Comparison of ENCODE assay signal across 8 cellular contexts in the genomic region with DNA sequence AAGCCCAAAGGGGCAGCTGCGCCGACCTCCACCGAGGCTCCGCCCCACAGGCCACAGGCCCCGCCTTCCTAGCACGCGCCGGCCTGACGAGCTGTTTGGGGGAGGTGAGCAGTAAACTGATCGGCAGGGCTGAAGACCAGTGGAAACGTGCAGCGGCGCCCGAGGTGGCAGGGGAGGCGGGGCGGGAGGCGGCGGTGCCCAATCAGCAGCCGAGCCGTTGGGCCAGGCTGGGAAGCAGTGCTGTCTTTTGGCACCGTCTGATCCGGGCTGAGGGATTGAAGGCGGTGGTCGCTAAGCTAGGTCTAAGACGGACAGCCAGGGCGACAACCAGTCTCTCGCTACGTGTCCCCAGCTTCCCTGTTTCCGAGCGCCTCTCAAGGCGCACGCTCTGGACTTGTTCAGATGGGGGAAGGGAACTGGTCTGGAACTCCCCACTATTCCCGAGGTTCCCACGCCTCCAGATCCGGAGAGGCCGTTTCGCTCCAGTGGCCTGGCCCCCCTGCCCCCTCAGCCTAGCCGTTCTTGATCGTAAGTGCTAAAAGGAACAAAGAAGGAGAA. TPM values are rescaled to one million over a fixed set of nuclear protein-coding genes. Genes with fewer than 3 reads are reported as not detected.
DNase-seq lines count a peak whose midpoint lies in the region; ATAC-seq lines count a peak whose summit lies in the region.

A gene with protein sequence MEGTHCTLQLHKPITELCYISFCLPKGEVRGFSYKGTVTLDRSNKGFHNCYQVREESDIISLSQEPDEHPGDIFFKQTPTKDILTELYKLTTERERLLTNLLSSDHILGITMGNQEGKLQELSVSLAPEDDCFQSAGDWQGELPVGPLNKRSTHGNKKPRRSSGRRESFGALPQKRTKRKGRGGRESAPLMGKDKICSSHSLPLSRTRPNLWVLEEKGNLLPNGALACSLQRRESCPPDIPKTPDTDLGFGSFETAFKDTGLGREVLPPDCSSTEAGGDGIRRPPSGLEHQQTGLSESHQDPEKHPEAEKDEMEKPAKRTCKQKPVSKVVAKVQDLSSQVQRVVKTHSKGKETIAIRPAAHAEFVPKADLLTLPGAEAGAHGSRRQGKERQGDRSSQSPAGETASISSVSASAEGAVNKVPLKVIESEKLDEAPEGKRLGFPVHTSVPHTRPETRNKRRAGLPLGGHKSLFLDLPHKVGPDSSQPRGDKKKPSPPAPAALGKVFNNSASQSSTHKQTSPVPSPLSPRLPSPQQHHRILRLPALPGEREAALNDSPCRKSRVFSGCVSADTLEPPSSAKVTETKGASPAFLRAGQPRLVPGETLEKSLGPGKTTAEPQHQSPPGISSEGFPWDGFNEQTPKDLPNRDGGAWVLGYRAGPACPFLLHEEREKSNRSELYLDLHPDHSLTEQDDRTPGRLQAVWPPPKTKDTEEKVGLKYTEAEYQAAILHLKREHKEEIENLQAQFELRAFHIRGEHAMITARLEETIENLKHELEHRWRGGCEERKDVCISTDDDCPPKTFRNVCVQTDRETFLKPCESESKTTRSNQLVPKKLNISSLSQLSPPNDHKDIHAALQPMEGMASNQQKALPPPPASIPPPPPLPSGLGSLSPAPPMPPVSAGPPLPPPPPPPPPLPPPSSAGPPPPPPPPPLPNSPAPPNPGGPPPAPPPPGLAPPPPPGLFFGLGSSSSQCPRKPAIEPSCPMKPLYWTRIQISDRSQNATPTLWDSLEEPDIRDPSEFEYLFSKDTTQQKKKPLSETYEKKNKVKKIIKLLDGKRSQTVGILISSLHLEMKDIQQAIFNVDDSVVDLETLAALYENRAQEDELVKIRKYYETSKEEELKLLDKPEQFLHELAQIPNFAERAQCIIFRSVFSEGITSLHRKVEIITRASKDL (N-terminal part only) (minus strand): TSS at position 11 of the 558 bp plus-strand sequence. CDS start 39,800 bp downstream, outside the sequence.

- peak within 1 kb of the TSS; percentile 83 for H3K4me3 Mint-ChIP-seq in activated naive CD4-positive, alpha-beta T cell treated with anti-CD3 and anti-CD28 coated beads, Interleukin-2, amount 50 U/mL, for 24 hours
- H3K4me3 Mint-ChIP-seq in stimulated activated naive CD8-positive, alpha-beta T cell treated with anti-CD3 and anti-CD28 coated beads, Interleukin-15, Interleukin-2, amounts not matched to agents 100 ng/mL and 50 ng/mL, for 24 hours: peak within 1 kb of the TSS; percentile 77

- H3K4me3 ChIP-seq in neuron (ENCODE audit: low read length): peak within 1 kb of the TSS; percentile 67

- peaks cover 12% of the 10 kb centered on the region for H3K4me1 Mint-ChIP-seq in activated naive CD4-positive, alpha-beta T cell treated with anti-CD3 and anti-CD28 coated beads, Interleukin-2, amount 50 U/mL, for 24 hours
- peaks cover 24% of the 10 kb centered on the region for H3K4me1 Mint-ChIP-seq in stimulated activated naive CD8-positive, alpha-beta T cell treated with anti-CD3 and anti-CD28 coated beads, Interleukin-15, Interleukin-2, amounts not matched to agents 100 ng/mL and 50 ng/mL, for 24 hours (ENCODE audit: low read depth)

- H3K27ac Mint-ChIP-seq in activated naive CD4-positive, alpha-beta T cell treated with anti-CD3 and anti-CD28 coated beads, Interleukin-2, amount 50 U/mL, for 24 hours: peak within 1 kb of the TSS; percentile 87
- H3K27ac Mint-ChIP-seq in stimulated activated naive CD8-positive, alpha-beta T cell treated with anti-CD3 and anti-CD28 coated beads, Interleukin-15, Interleukin-2, amounts not matched to agents 100 ng/mL and 50 ng/mL, for 24 hours: no peak within 1 kb of the TSS

- no peaks in the 10 kb centered on the region for H3K9me3 Mint-ChIP-seq in activated naive CD4-positive, alpha-beta T cell treated with anti-CD3 and anti-CD28 coated beads, Interleukin-2, amount 50 U/mL, for 24 hours
- no peaks in the 10 kb centered on the region for H3K9me3 Mint-ChIP-seq in stimulated activated naive CD8-positive, alpha-beta T cell treated with anti-CD3 and anti-CD28 coated beads, Interleukin-15, Interleukin-2, amounts not matched to agents 100 ng/mL and 50 ng/mL, for 24 hours

- peaks cover 7% of the 10 kb centered on the region for H3K4me1 ChIP-seq in neuron (ENCODE audit: insufficient read depth, low read length)

- H3K27me3 ChIP-seq in neuron (ENCODE audit: insufficient read depth, low read length): no peaks in the 10 kb centered on the region

- H3K27me3 Mint-ChIP-seq in activated naive CD4-positive, alpha-beta T cell treated with anti-CD3 and anti-CD28 coated beads, Interleukin-2, amount 50 U/mL, for 24 hours: no peaks in the 10 kb centered on the region
- peaks cover 15% of the 10 kb centered on the region for H3K27me3 Mint-ChIP-seq in stimulated activated naive CD8-positive, alpha-beta T cell treated with anti-CD3 and anti-CD28 coated beads, Interleukin-15, Interleukin-2, amounts not matched to agents 100 ng/mL and 50 ng/mL, for 24 hours

- no peaks in the 10 kb centered on the region for H3K36me3 Mint-ChIP-seq in activated naive CD4-positive, alpha-beta T cell treated with anti-CD3 and anti-CD28 coated beads, Interleukin-2, amount 50 U/mL, for 24 hours
- H3K36me3 Mint-ChIP-seq in stimulated activated naive CD8-positive, alpha-beta T cell treated with anti-CD3 and anti-CD28 coated beads, Interleukin-15, Interleukin-2, amounts not matched to agents 100 ng/mL and 50 ng/mL, for 24 hours (ENCODE audit: low read depth): no peaks in the 10 kb centered on the region

- ATAC-seq in GM21526 (IDR thresholded peaks at IDR 0.05; ENCODE audit: low FRiP score, unreplicated experiment): peak; percentile 84

- DNase-seq in Caki2 (ENCODE audit: low read depth): peak; percentile 92
- peak; percentile 15 for DNase-seq in HuH-7.5 (ENCODE audit: low spot score)
- peak; percentile 93 for DNase-seq in SK-MEL-5 (ENCODE audit: low read depth, low spot score)
- DNase-seq in germinal center (ENCODE audit: low spot score): peak; percentile 93

- no peaks in the 10 kb centered on the region for H3K36me3 ChIP-seq in neuron (ENCODE audit: insufficient read depth, low read length)

- H2AFZ ChIP-seq in neuron (ENCODE audit: low read depth, low read length): peak within 1 kb of the TSS; percentile 94

- H3K9me3 ChIP-seq in neuron (ENCODE audit: low read length): no peaks in the 10 kb centered on the region

- in situ Hi-C loops in Caki2 (cut with HindIII; ENCODE audit: low pct_unique_long_range_greater_than_20kb, low sequenced_read_pairs) (no loop called here), SK-MEL-5 (cut with HindIII; ENCODE audit: low pct_unique_long_range_greater_than_20kb, low sequenced_read_pairs) (no loop called here)

RNA-seq across cellular contexts. Expression of the gene that starts here (rescaled TPM):
- 1.4 and 23.8 TPM in 2 replicates for total RNA-seq in Caki2 (2014; rRNA removed; shearing (Covaris generic); ENCODE audit: low replicate concordance)
- 87.0 and 96.0 TPM in 2 replicates for total RNA-seq in SK-MEL-5 (2014; rRNA removed; shearing (Covaris generic))
- 42.4 and 63.2 TPM in 2 replicates for polyA plus RNA-seq in SK-MEL-5 (2015; cell fraction: cytosol; rRNA removed)
- polyA plus RNA-seq in SK-MEL-5 (2015; cell fraction: nucleus; rRNA removed): 44.5 and 58.3 TPM in 2 replicates

Comparison
In these comparisons a context has a peak if more than half of its experiments do, and no peak if none do; other contexts are left out.
1. Peak in every context shown above with its lines: DNase-seq, ATAC-seq and H3K4me3 ChIP-seq.
2. DNase-seq: peak in every context shown above with its lines; median percentile 93 in SK-MEL-5; 93 in germinal center; 92 in Caki2; 15 in HuH-7.5.